Comparison of ENCODE assay signal across 28 cellular contexts in genomic region chr2:85240055-85240454, GRCh38.
DNase-seq lines count a peak whose midpoint lies in the region; ATAC-seq, FAIRE-seq and TF ChIP-seq lines count a peak whose summit lies in the region.
"Had no signal": no experiment of that assay in that cellular context is flagged by ENCODE, and none has a peak within 500 bp of the region (broad histone marks: within the 10 kb centered on the region; RNA-seq: fewer than 3 reads in every experiment).

No MANE protein-coding gene starts in this region.

- intact Hi-C loops in HepG2 (cut with micrococcal nuclease; ENCODE audit: unreplicated experiment), result no loop called here
- intact Hi-C loops in cardiac septum (cut with DNase I), result loop anchor here (10.0 kb wide), 1 partner anchor 105 kb away; the partner anchor contains the start of gene TCF7L1

- ATAC-seq in HepG2 (no peak), HG02610 (IDR thresholded peaks at IDR 0.05; ENCODE audit: unreplicated experiment) (no peak), GM19455 (IDR thresholded peaks at IDR 0.05; ENCODE audit: unreplicated experiment) (no peak), HG02642 (IDR thresholded peaks at IDR 0.05; ENCODE audit: poor library complexity, unreplicated experiment) (no peak)
- ATAC-seq: activated CD4-positive, alpha-beta T cell treated with anti-CD3 and anti-CD28 coated beads for 36 hours; activated CD8-positive, alpha-beta T cell treated with anti-CD3 and anti-CD28 coated beads, Interleukin-2, amount 10 ng/mL, durations not matched to agents 7 days and 5 days; activated T-helper 17 cell treated with anti-CD3 and anti-CD28 coated beads, Interleukin-2, amount 50 U/mL, for 72 hours; left lung; SK-N-SH treated with all-trans-retinoic acid at 6 μM for 48 hours; stimulated activated naive B cell treated with anti-CD40 and anti-IgM and Interleukin-4, amounts not matched to agents 10 μg/mL and 1 μg/mL and 100 μg/mL, for 72 hours had no signal

- H3K79me2 ChIP-seq in HepG2 (ENCODE audit: insufficient read depth, low read length) (no peaks in the 10 kb centered on the region), osteoblast (ENCODE audit: insufficient read depth, low read length) (peaks cover 11% of the 10 kb centered on the region)

- H3K4me3 ChIP-seq in liver (ENCODE audit: low read depth in 1 of 3, low read length in 3 of 3) (no peak overlapping the region), HepG2 (replicated peaks in 1 of 3; ENCODE audit: insufficient read depth in 1 of 3, low read depth in 2 of 3, low read length in 3 of 3) (no peak overlapping the region), osteoblast (ENCODE audit: insufficient read depth, low read length) (no peak overlapping the region)
- H3K4me3 ChIP-seq: GM23248, left lung had no signal

- H3K4me2 ChIP-seq in HepG2 (ENCODE audit: low read depth, low read length) (no peak overlapping the region), osteoblast (ENCODE audit: insufficient read depth, low read length) (no peak overlapping the region)

- in situ Hi-C loops in HepG2 (cut with HindIII; ENCODE audit: extremely low pct_ligation_motif_present, low pct_unique_long_range_greater_than_20kb), result loop anchor here (10.0 kb wide), 1 partner anchor 175 kb away; no protein-coding TSS in a partner anchor

- H3K36me3 ChIP-seq in liver (ENCODE audit: control insufficient read depth in 4 of 4, insufficient read depth in 3 of 4, low read depth in 1 of 4, low read length in 3 of 4) (no peaks in the 10 kb centered on the region), HepG2 (replicated peaks in 1 of 2; ENCODE audit: control insufficient read depth in 1 of 2, insufficient read depth in 2 of 2, low read length in 2 of 2) (no peaks in the 10 kb centered on the region), osteoblast (ENCODE audit: insufficient read depth, low read length) (no peaks in the 10 kb centered on the region)
- H3K36me3 ChIP-seq: brain microvascular endothelial cell, left lung, neutrophil had no signal

- CTCF ChIA-PET in HepG2 (lab: Yijun Ruan, JAX; ENCODE audit: low intra/inter-chr PET ratio, low total read pairs), result no interaction called here

- FAIRE-seq in HepG2 (lab: Jason Lieb, UNC), result no peak

- BruUV-seq in HepG2 (replicated peaks; lab: Mats Ljungman, UMichigan), result no TSS peak

- H4K20me1 ChIP-seq in HepG2 (ENCODE audit: insufficient read depth, low read length) (no peaks in the 10 kb centered on the region), osteoblast (ENCODE audit: insufficient read depth, low read length) (peaks cover 33% of the 10 kb centered on the region)

- TF ChIP-seq RAD21 in liver (IDR thresholded peaks at IDR 0.05), result no peak
- TF ChIP-seq RAD21 in HepG2 (CRISPR knock-in tag; IDR thresholded peaks at IDR 0.05), result no peak

- H3K27ac ChIP-seq in liver (ENCODE audit: low read depth in 1 of 2, low read length in 2 of 2), result no peak overlapping the region
- no peak overlapping the region for H3K27ac ChIP-seq in HepG2 (ENCODE audit: extremely low read length, insufficient read depth, low read length)
- H3K27ac ChIP-seq in osteoblast (ENCODE audit: low read depth, low read length), result no peak overlapping the region
- H3K27ac ChIP-seq: brain microvascular endothelial cell, GM23248, HL-60, left lung, neutrophil had no signal

- H3K9me3 ChIP-seq in liver (ENCODE audit: control insufficient read depth in 4 of 4, low read length in 3 of 4), result no peaks in the 10 kb centered on the region
- H3K9me3 ChIP-seq in HepG2 (ENCODE audit: low read length), result no peaks in the 10 kb centered on the region
- no peaks in the 10 kb centered on the region for H3K9me3 ChIP-seq in osteoblast (ENCODE audit: low read depth, low read length)
- H3K9me3 ChIP-seq: left lung, neutrophil had no signal

- TF ChIP-seq CTCF in liver (IDR thresholded peaks at IDR 0.05; ENCODE audit: low read depth, low read length, missing input control) (no peak), HepG2 (CRISPR knock-in tag; IDR thresholded peaks at IDR 0.05) (no peak), osteoblast (IDR thresholded peaks at IDR 0.05; ENCODE audit: extremely low read depth, low read depth, low read length) (no peak)

- no peak for TF ChIP-seq EP300 in HepG2 (IDR thresholded peaks at IDR 0.05; ENCODE audit: low read depth in 2 of 2, low read length in 2 of 2)
- no peak for TF ChIP-seq EP300 in HepG2 (CRISPR knock-in tag; IDR thresholded peaks at IDR 0.05; ENCODE audit: borderline replicate concordance)

- H3K9ac ChIP-seq in liver (ENCODE audit: low read depth in 1 of 2, low read length in 2 of 2) (no peak overlapping the region), HepG2 (ENCODE audit: insufficient read depth, low read depth, low read length) (no peak overlapping the region)
- H3K9ac ChIP-seq: GM23248 had no signal

- WGBS in liver, result 82% methylated on average over 8 of the region's 8 CpGs
- WGBS in HepG2 (ENCODE audit: low lambda C conversion rate), result 32% methylated on average over 8 of the region's 8 CpGs

- no peak for TF ChIP-seq POLR2A in HepG2 (IDR thresholded peaks at IDR 0.05; ENCODE audit: insufficient read depth in 1 of 2, low read depth in 2 of 2, low read length in 2 of 2)

- H3K27me3 ChIP-seq in liver (ENCODE audit: control insufficient read depth in 4 of 4, insufficient read depth in 4 of 4, low read length in 3 of 4), result no peaks in the 10 kb centered on the region
- H3K27me3 ChIP-seq in HepG2 (ENCODE audit: control insufficient read depth in 1 of 2, insufficient read depth in 2 of 2, low read length in 2 of 2), result peaks cover 4 to 34% of the 10 kb centered on the region in 2 experiments; a peak in 4 of 5 replicates
- H3K27me3 ChIP-seq in osteoblast (ENCODE audit: insufficient read depth, low read length), result no peaks in the 10 kb centered on the region
- H3K27me3 ChIP-seq: brain microvascular endothelial cell, left lung had no signal

- no peak overlapping the region for H2AFZ ChIP-seq in HepG2 (ENCODE audit: low read length)
- no peak overlapping the region for H2AFZ ChIP-seq in osteoblast (ENCODE audit: low read length)
- H2AFZ ChIP-seq: GM23248 had no signal

- POLR2A ChIA-PET in HepG2 (lab: Yijun Ruan, JAX), result no interaction called here

- H3K4me1 ChIP-seq in liver (ENCODE audit: control insufficient read depth in 4 of 4, insufficient read depth in 4 of 4, low read length in 3 of 4), result peaks cover 0 to 7% (median 4%) of the 10 kb centered on the region in 4 donors
- no peaks in the 10 kb centered on the region for H3K4me1 ChIP-seq in HepG2 (ENCODE audit: insufficient read depth, low read length)
- H3K4me1 ChIP-seq in osteoblast (ENCODE audit: insufficient read depth, low read length), result no peaks in the 10 kb centered on the region

- no peak for DNase-seq in HepG2 (ENCODE audit: low spot score)
- peak; percentile 74 for DNase-seq in cardiac septum (ENCODE audit: low spot score)
- peak; percentile 73 for DNase-seq in osteoblast (ENCODE audit: insufficient read length, low spot score, missing footprints)
- DNase-seq in NCI-H524 (lab: John Stamatoyannopoulos, UW), result no peak
- DNase-seq: activated CD4-positive, alpha-beta T cell treated with anti-CD3 and anti-CD28 coated beads for 36 hours; activated CD8-positive, alpha-beta T cell treated with anti-CD3 and anti-CD28 coated beads, Interleukin-2, amount 10 ng/mL, durations not matched to agents 7 days and 5 days; activated naive CD4-positive, alpha-beta T cell treated with anti-CD3 and anti-CD28 coated beads, Interleukin-2, amount 10 ng/mL, durations not matched to agents 7 days and 5 days; brain microvascular endothelial cell; DMS79 treated with DMSO at 0.1 percent for 48 hours; GDM1; GM23248; HFFc6; KG1; left lung; NCI-H1092 treated with DMSO at 0.1 percent for 48 hours; NCI-H187; NCI-H2171 treated with DMSO at 0.1 percent for 48 hours; NCI-H526; NK-92 treated with Interleukin-12 subunit alpha and Interleukin-12 subunit beta, amount 100 ng/mL, for 24 hours; stimulated activated naive B cell treated with anti-CD40 and anti-IgM and Interleukin-4, amounts not matched to agents 10 μg/mL and 1 μg/mL and 100 μg/mL, for 72 hours had no signal

TF ChIP-seq in liver, 16 proteins besides CTCF, POLR2A, EP300 and RAD21 (continues in another document):
- no peak for TF ChIP-seq RXRA (IDR thresholded peaks at IDR 0.05)

TF ChIP-seq in HepG2, 621 proteins besides CTCF, POLR2A, EP300 and RAD21 (continues in another document):
- TF ChIP-seq SKIL (CRISPR knock-in tag; IDR thresholded peaks at IDR 0.05; ENCODE audit: borderline replicate concordance), result no peak
- no peak for TF ChIP-seq PAWR (CRISPR knock-in tag; IDR thresholded peaks at IDR 0.05; ENCODE audit: borderline replicate concordance)
- no peak for TF ChIP-seq ZMAT3 (CRISPR knock-in tag; conservative IDR thresholded peaks at IDR 0.05)
- TF ChIP-seq ZNF414 (CRISPR knock-in tag; IDR thresholded peaks at IDR 0.05), result no peak
- no peak for TF ChIP-seq SAFB2 (CRISPR knock-in tag; IDR thresholded peaks at IDR 0.05; ENCODE audit: borderline replicate concordance, low read depth)
- TF ChIP-seq CC2D1A (CRISPR knock-in tag; IDR thresholded peaks at IDR 0.05), result no peak

Comparison
In these comparisons a context has a peak if more than half of its experiments do, and no peak if none do; other contexts are left out.
1. DNase-seq: peak in cardiac septum (single experiment) and osteoblast (single experiment); none in HepG2 (single experiment) and NCI-H524 (0 of 2).